ENCODE assay signal across 6 cellular contexts in genomic region chr1:175983363-175983762, GRCh38.
DNase-seq lines count a peak whose midpoint lies in the region; ATAC-seq, FAIRE-seq and TF ChIP-seq lines count a peak whose summit lies in the region.
"Not testable (repeated sequence)": the region's sequence is repeated elsewhere in the genome, so short reads cannot be mapped to it uniquely, and the experiment has no call there.

No MANE protein-coding gene starts in this region.

- not testable (repeated sequence) for ATAC-seq in CD8-positive, alpha-beta T cell; K562

- not testable (repeated sequence) for H3K9me3 ChIP-seq in CD8-positive, alpha-beta T cell (ENCODE audit: low read length); HEK293 (ENCODE audit: control insufficient read depth, insufficient read depth, low read depth, low read length); K562 (replicated peaks; ENCODE audit: control insufficient read depth, insufficient read depth, low read depth, low read length)
- peaks cover 61% of the 10 kb centered on the region for H3K9me3 ChIP-seq in endodermal cell (ENCODE audit: control insufficient read depth, low read length)

- H3K27me3 ChIP-seq in CD8-positive, alpha-beta T cell (ENCODE audit: insufficient read depth, low read length); K562 (ENCODE audit: control insufficient read depth in 2 of 2, insufficient read depth in 2 of 2, low read length in 2 of 2); endodermal cell (ENCODE audit: control insufficient read depth, insufficient read depth, low read length, poor library complexity, severe bottlenecking): not testable (repeated sequence)

- H3K36me3 ChIP-seq in CD8-positive, alpha-beta T cell (ENCODE audit: insufficient read depth, low read length) = peaks cover 27% of the 10 kb centered on the region
- H3K36me3 ChIP-seq in HEK293 (ENCODE audit: control insufficient read depth in 2 of 2, insufficient read depth in 1 of 2, low read length in 2 of 2) = peaks cover 5 to 34% of the 10 kb centered on the region in 2 experiments; a peak in 2 of 3 replicates
- peaks cover 54% of the 10 kb centered on the region for H3K36me3 ChIP-seq in K562 (ENCODE audit: control insufficient read depth, insufficient read depth, low read length)
- peaks cover 75% of the 10 kb centered on the region for H3K36me3 ChIP-seq in endodermal cell (ENCODE audit: control insufficient read depth, insufficient read depth, low read length)

- in situ Hi-C loops in K562 (cut with MboI) = not testable (repeated sequence)

- not testable (repeated sequence) for TF ChIP-seq CTCF in CD8-positive, alpha-beta T cell (IDR thresholded peaks at IDR 0.05); Calu3 (IDR thresholded peaks at IDR 0.05; ENCODE audit: unreplicated experiment); HEK293 (tag by site-specific recombination; IDR thresholded peaks at IDR 0.05); K562 (IDR thresholded peaks at IDR 0.05 in 2 of 3, conservative IDR thresholded peaks at IDR 0.05 in 1 of 3; ENCODE audit: insufficient read depth in 2 of 3, low read depth in 1 of 3, low read length in 3 of 3); endodermal cell (conservative IDR thresholded peaks at IDR 0.05); endothelial cell (IDR thresholded peaks at IDR 0.05; ENCODE audit: unreplicated experiment)

- peaks cover 81% of the 10 kb centered on the region for H3K36me3 Mint-ChIP-seq in CD8-positive, alpha-beta T cell
- H3K36me3 Mint-ChIP-seq in Calu3 (ENCODE audit: insufficient read depth, unreplicated experiment) (peaks cover 21% of the 10 kb centered on the region), endodermal cell (ENCODE audit: low read depth) (peaks cover 68% of the 10 kb centered on the region), endothelial cell (ENCODE audit: low read depth, unreplicated experiment) (peaks cover 52% of the 10 kb centered on the region)

- H3K4me1 Mint-ChIP-seq in CD8-positive, alpha-beta T cell (ENCODE audit: low read depth); endodermal cell; endothelial cell (ENCODE audit: unreplicated experiment): not testable (repeated sequence)
- peaks cover 14% of the 10 kb centered on the region for H3K4me1 Mint-ChIP-seq in Calu3 (ENCODE audit: low read depth, unreplicated experiment)

- not testable (repeated sequence) for H3K9me1 ChIP-seq in K562 (ENCODE audit: control insufficient read depth, insufficient read depth, low read length)

- H3K4me2 ChIP-seq in K562 (ENCODE audit: insufficient read depth, low read length) = not testable (repeated sequence)

- H3K4me3 ChIP-seq in CD8-positive, alpha-beta T cell (ENCODE audit: low read depth, low read length); HEK293 (ENCODE audit: low read depth, low read length); K562: not testable (repeated sequence)
- H3K4me3 ChIP-seq in endodermal cell (ENCODE audit: low read length) = peak overlapping the region; percentile 65

- H3K4me1 ChIP-seq in CD8-positive, alpha-beta T cell (ENCODE audit: insufficient read depth, low read length); HEK293 (ENCODE audit: control insufficient read depth, insufficient read depth, low read length); K562 (replicated peaks in 1 of 2; ENCODE audit: control insufficient read depth in 2 of 2, insufficient read depth in 2 of 2, low read length in 2 of 2); endodermal cell (ENCODE audit: control insufficient read depth, insufficient read depth, low read length): not testable (repeated sequence)

- H2AFZ ChIP-seq in K562 (ENCODE audit: low read depth, low read length) = not testable (repeated sequence)

- not testable (repeated sequence) for TF ChIP-seq EP300 in K562 (IDR thresholded peaks at IDR 0.05; ENCODE audit: low read length)

- CTCF ChIA-PET in CD8-positive, alpha-beta T cell (lab: Charles Lee); Calu3 (lab: Charles Lee); HEK293 (lab: Yijun Ruan, JAX); K562 (lab: Yijun Ruan, JAX; ENCODE audit: low intra/inter-chr PET ratio): not testable (repeated sequence)

- intact Hi-C loops in CD8-positive, alpha-beta T cell (cut with DNase I, micrococcal nuclease); Calu3 (cut with micrococcal nuclease; ENCODE audit: unreplicated experiment); K562 (cut with micrococcal nuclease): not testable (repeated sequence)

- peak overlapping the region; percentile 25 for H3K27ac Mint-ChIP-seq in CD8-positive, alpha-beta T cell
- peak overlapping the region; percentile 29 for H3K27ac Mint-ChIP-seq in Calu3 (ENCODE audit: unreplicated experiment)
- not testable (repeated sequence) for H3K27ac Mint-ChIP-seq in endodermal cell; endothelial cell (ENCODE audit: unreplicated experiment)

- TF ChIP-seq POLR2A in K562 (conservative IDR thresholded peaks at IDR 0.05) = not testable (repeated sequence)

- DNase-seq in CD8-positive, alpha-beta T cell; Calu3; K562 (ENCODE audit: extremely low read depth in 1 of 4, low spot score in 3 of 4); endodermal cell; endothelial cell (ENCODE audit: low spot score): not testable (repeated sequence)

- not testable (repeated sequence) for H3K79me2 ChIP-seq in K562 (ENCODE audit: control insufficient read depth, insufficient read depth, low read length)

- H3K9ac ChIP-seq in K562 (ENCODE audit: insufficient read depth in 1 of 2, low read depth in 2 of 2, low read length in 2 of 2); endodermal cell (ENCODE audit: extremely low read depth, low read length, poor library complexity, severe bottlenecking): not testable (repeated sequence)

- not testable (repeated sequence) for H4K20me1 ChIP-seq in K562 (replicated peaks; ENCODE audit: control insufficient read depth, insufficient read depth, low read length)

- POLR2A ChIA-PET in CD8-positive, alpha-beta T cell (lab: Charles Lee); HEK293 (lab: Yijun Ruan, JAX); K562 (lab: Yijun Ruan, JAX): not testable (repeated sequence)

- not testable (repeated sequence) for H3K27me3 Mint-ChIP-seq in CD8-positive, alpha-beta T cell (ENCODE audit: low read depth); Calu3 (ENCODE audit: unreplicated experiment); endodermal cell (ENCODE audit: insufficient read depth); endothelial cell (ENCODE audit: unreplicated experiment)

- WGBS in K562 (ENCODE audit: insufficient coverage, low coverage, missing lambda C conversion rate) = 93% methylated on average over 2 of the region's 2 CpGs
- WGBS in endodermal cell (ENCODE audit: insufficient coverage in 1 of 2, insufficient read length in 1 of 2), 2 experiments = 80 to 98% methylated on average over 1 to 2 of the region's 2 CpGs

- H3K27ac ChIP-seq in CD8-positive, alpha-beta T cell (ENCODE audit: low read depth, low read length); HEK293 (ENCODE audit: extremely low read depth, low read depth, low read length); K562 (ENCODE audit: extremely low read depth, low read depth, low read length); endodermal cell (ENCODE audit: low read depth, low read length): not testable (repeated sequence)

- BruUV-seq in Calu3 (replicated peaks; lab: Mats Ljungman, UMichigan); K562 (replicated peaks; lab: Mats Ljungman, UMichigan): not testable (repeated sequence)

- FAIRE-seq in K562 (lab: Jason Lieb, UNC) = not testable (repeated sequence)

- peaks cover 19% of the 10 kb centered on the region for H3K9me3 Mint-ChIP-seq in CD8-positive, alpha-beta T cell
- H3K9me3 Mint-ChIP-seq in Calu3 (ENCODE audit: low read depth, unreplicated experiment) (peaks cover 18% of the 10 kb centered on the region), endodermal cell (peaks cover 44% of the 10 kb centered on the region), endothelial cell (ENCODE audit: unreplicated experiment) (peaks cover 13% of the 10 kb centered on the region)

- not testable (repeated sequence) for TF ChIP-seq RAD21 in K562 (CRISPR knock-in tag; conservative IDR thresholded peaks at IDR 0.05 in 1 of 2, IDR thresholded peaks at IDR 0.05 in 1 of 2)

- H3K4me3 Mint-ChIP-seq in CD8-positive, alpha-beta T cell; endodermal cell: not testable (repeated sequence)
- peak overlapping the region; percentile 32 for H3K4me3 Mint-ChIP-seq in Calu3 (ENCODE audit: low read depth, unreplicated experiment)
- H3K4me3 Mint-ChIP-seq in endothelial cell (ENCODE audit: unreplicated experiment) = peak overlapping the region; percentile 82

TF ChIP-seq in HEK293, 187 proteins besides CTCF, POLR2A, EP300 and RAD21:
- TF ChIP-seq ZNF707 (tag by site-specific recombination; IDR thresholded peaks at IDR 0.05) = peak; percentile 83

TF ChIP-seq in K562, 482 proteins besides CTCF, POLR2A, EP300 and RAD21:
- TF ChIP-seq ZNF766 (CRISPR knock-in tag; conservative IDR thresholded peaks at IDR 0.05) = 0 out of 2 replicates have a peak, but pooled peaks have one; percentile 26
- TF ChIP-seq ZNF707 (CRISPR knock-in tag; conservative IDR thresholded peaks at IDR 0.05) = peak; percentile 93
